13 cellular contexts compared by ENCODE assay signal in genomic region chr9:96391021-96391765, GRCh38. TPM values are rescaled to one million over a fixed set of nuclear protein-coding genes. Genes with fewer than 3 reads are reported as not detected.
A peak's percentile ranks its signal among the peaks of the same experiment; 100 is the strongest.
DNase-seq lines count a peak whose midpoint lies in the region; ATAC-seq, FAIRE-seq and TF ChIP-seq lines count a peak whose summit lies in the region.
"Had no signal": no experiment of that assay in that cellular context is flagged by ENCODE, and none has a peak within 500 bp of the region (broad histone marks: within the 10 kb centered on the region; RNA-seq: fewer than 3 reads in every experiment).

No MANE protein-coding gene starts in this region.

- peaks cover 16% of the 10 kb centered on the region for H3K4me1 Mint-ChIP-seq in activated CD4-positive, alpha-beta T cell treated with anti-CD3 and anti-CD28 coated beads, Interleukin-2, amount 10 ng/mL, durations not matched to agents 7 days and 5 days
- H3K4me1 Mint-ChIP-seq: naive B cell had no signal

- H3K27me3 Mint-ChIP-seq in activated CD4-positive, alpha-beta T cell treated with anti-CD3 and anti-CD28 coated beads, Interleukin-2, amount 10 ng/mL, durations not matched to agents 7 days and 5 days: no peaks in the 10 kb centered on the region
- H3K27me3 Mint-ChIP-seq: naive B cell had no signal

- H3K27ac ChIP-seq in VCaP (peak overlapping the region; percentile 82), small intestine (ENCODE audit: low read depth in 1 of 2, low read length in 1 of 2) (peak overlapping the region; percentile 85 to 91)
- H3K27ac ChIP-seq: HL-60 had no signal

- ATAC-seq in left lobe of liver: peak; percentile 99
- ATAC-seq in GM19035 (IDR thresholded peaks at IDR 0.05; ENCODE audit: unreplicated experiment): no peak

- no peak for DNase-seq in activated CD4-positive, alpha-beta T cell treated with anti-CD3 and anti-CD28 coated beads, Interleukin-2, amount 10 ng/mL, durations not matched to agents 7 days and 5 days
- DNase-seq in activated CD4-positive, alpha-beta T cell treated with anti-CD3 and anti-CD28 coated beads, Interleukin-2, amount 50 U/mL, for 4 hours: no peak
- DNase-seq in left lobe of liver (ENCODE audit: low spot score) (peak; percentile 84), small intestine (peak; percentile 94), cerebellar cortex (ENCODE audit: low spot score) (no peak), T1000 (lab: John Stamatoyannopoulos, UW) (no peak)
- DNase-seq: naive B cell; NCI-H1105; NCI-H82; stimulated activated CD4-positive, alpha-beta T cell treated with anti-CD3 and anti-CD28 coated beads, Interleukin-1b, Interleukin-23, amount 100 ng/mL, for 48 hours had no signal

- no peak for TF ChIP-seq CTCF in VCaP (conservative IDR thresholded peaks at IDR 0.05)

- CTCF ChIA-PET in activated CD4-positive, alpha-beta T cell treated with anti-CD3 and anti-CD28 coated beads, Interleukin-2, amount 10 ng/mL, durations not matched to agents 7 days and 5 days (lab: Charles Lee): no interaction called here

- POLR2A ChIA-PET in activated CD4-positive, alpha-beta T cell treated with anti-CD3 and anti-CD28 coated beads, Interleukin-2, amount 10 ng/mL, durations not matched to agents 7 days and 5 days (lab: Charles Lee): interaction anchor here (0.7 kb wide), 1 partner anchor 1436 kb away, joined by 6 read pairs; no protein-coding TSS in a partner anchor

- H3K36me3 Mint-ChIP-seq in activated CD4-positive, alpha-beta T cell treated with anti-CD3 and anti-CD28 coated beads, Interleukin-2, amount 10 ng/mL, durations not matched to agents 7 days and 5 days (ENCODE audit: low read depth): peaks cover 64% of the 10 kb centered on the region

- no peaks in the 10 kb centered on the region for H3K27me3 ChIP-seq in small intestine (ENCODE audit: control insufficient read depth in 2 of 2, insufficient read depth in 2 of 2, low read length in 2 of 2)

- no peak for FAIRE-seq in small intestine (lab: Jason Lieb, UNC)

- H3K27ac Mint-ChIP-seq in activated CD4-positive, alpha-beta T cell treated with anti-CD3 and anti-CD28 coated beads, Interleukin-2, amount 10 ng/mL, durations not matched to agents 7 days and 5 days: peak overlapping the region; percentile 82

- peaks cover 2% of the 10 kb centered on the region in 2 donors for H3K36me3 ChIP-seq in small intestine (ENCODE audit: control insufficient read depth in 2 of 2, insufficient read depth in 2 of 2, low read length in 2 of 2)

- no peaks in the 10 kb centered on the region for H3K9me3 ChIP-seq in small intestine (ENCODE audit: control insufficient read depth, low read depth)

- peaks cover 0 to 3% of the 10 kb centered on the region in 2 donors for H3K4me1 ChIP-seq in small intestine (ENCODE audit: control insufficient read depth in 2 of 2, insufficient read depth in 1 of 2, low read depth in 1 of 2, low read length in 1 of 2)

- WGBS in small intestine, 3 donors: 5 to 39% (median 25%) methylated on average over 5 of the region's 5 CpGs

- H3K9me3 Mint-ChIP-seq in activated CD4-positive, alpha-beta T cell treated with anti-CD3 and anti-CD28 coated beads, Interleukin-2, amount 10 ng/mL, durations not matched to agents 7 days and 5 days: no peaks in the 10 kb centered on the region
- H3K9me3 Mint-ChIP-seq: naive B cell had no signal

- no peak overlapping the region for H3K4me3 ChIP-seq in small intestine (ENCODE audit: low read depth in 1 of 2, low read length in 2 of 2)

- H3K4me3 Mint-ChIP-seq in activated CD4-positive, alpha-beta T cell treated with anti-CD3 and anti-CD28 coated beads, Interleukin-2, amount 10 ng/mL, durations not matched to agents 7 days and 5 days: no peak overlapping the region
- H3K4me3 Mint-ChIP-seq: naive B cell had no signal

RNA-seq across cellular contexts. Expression of gene SLC35D2, which starts 7.7 kb away (rescaled TPM):
- 10 to 100 TPM in 1 of 2 experiments, 1 to 10 TPM in 1; 8.5 to 11.0 TPM for total RNA-seq in activated CD4-positive, alpha-beta T cell treated with anti-CD3 and anti-CD28 coated beads, Interleukin-2, amount 10 ng/mL, durations not matched to agents 7 days and 5 days
- 33.2 TPM for total RNA-seq in left lobe of liver
- polyA plus RNA-seq in small intestine: 10 to 100 TPM; 57.2 to 92.7 (median 79.4) TPM

RNA-seq across cellular contexts. Expression of gene ZNF367, which starts 27.0 kb away (rescaled TPM):
- 10 to 100 TPM; 32.3 to 32.5 TPM for total RNA-seq in activated CD4-positive, alpha-beta T cell treated with anti-CD3 and anti-CD28 coated beads, Interleukin-2, amount 10 ng/mL, durations not matched to agents 7 days and 5 days
- 1.0 TPM for total RNA-seq in left lobe of liver
- 1 to 10 TPM in 2 of 3 donors, under 1 TPM in 1; 0.54 to 4.6 (median 1.3) TPM for polyA plus RNA-seq in small intestine

RNA-seq across cellular contexts. Expression of gene HABP4, which starts 58.8 kb away (rescaled TPM):
- total RNA-seq in activated CD4-positive, alpha-beta T cell treated with anti-CD3 and anti-CD28 coated beads, Interleukin-2, amount 10 ng/mL, durations not matched to agents 7 days and 5 days: 1 to 10 TPM; 5.0 to 6.1 TPM
- 2.4 TPM for total RNA-seq in left lobe of liver
- polyA plus RNA-seq in small intestine: 1 to 10 TPM; 1.1 to 7.9 (median 4.1) TPM

Comparison
In these comparisons a context has a peak if more than half of its experiments do, and no peak if none do; other contexts are left out.
1. DNase-seq: peak in left lobe of liver (single experiment) and small intestine (single experiment); none in activated CD4-positive, alpha-beta T cell treated with anti-CD3 and anti-CD28 coated beads, Interleukin-2, amount 10 ng/mL, durations not matched to agents 7 days and 5 days (single experiment), activated CD4-positive, alpha-beta T cell treated with anti-CD3 and anti-CD28 coated beads, Interleukin-2, amount 50 U/mL, for 4 hours (0 of 2), cerebellar cortex (single experiment) and T1000 (single experiment).
2. RNA of gene ZNF367, which starts 27.0 kb away (total RNA-seq): 32.3 to 32.5 TPM in activated CD4-positive, alpha-beta T cell treated with anti-CD3 and anti-CD28 coated beads, Interleukin-2, amount 10 ng/mL, durations not matched to agents 7 days and 5 days; 1.0 TPM in left lobe of liver (single experiment); every median in the first group is over 10 times any median in the second.